Comparison of ENCODE assay signal across 12 cellular contexts in the genomic region with DNA sequence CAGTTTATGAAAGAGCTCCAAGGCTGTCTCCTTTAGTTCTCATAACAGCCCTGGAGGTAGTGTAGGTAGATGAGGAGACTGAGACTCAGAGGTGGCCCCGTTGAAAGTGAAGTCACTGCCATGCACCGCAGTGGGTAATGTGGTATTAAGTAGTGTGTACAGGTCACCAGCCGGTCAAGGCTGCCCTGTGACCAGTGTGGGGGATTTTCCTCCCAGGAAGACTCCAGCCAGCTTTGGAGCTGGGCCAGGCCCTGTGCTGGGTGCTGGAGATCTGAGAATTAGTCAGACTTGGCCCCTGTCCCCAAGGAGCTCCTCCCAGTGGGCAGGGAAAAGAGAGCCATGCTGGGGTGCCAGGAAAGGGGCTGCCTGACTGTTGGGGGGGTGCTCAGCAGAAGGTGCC. TPM values are rescaled to one million over a fixed set of nuclear protein-coding genes. Genes with fewer than 3 reads are reported as not detected.
DNase-seq lines count a peak whose midpoint lies in the region; ATAC-seq, FAIRE-seq and TF ChIP-seq lines count a peak whose summit lies in the region.
"Had no signal": no experiment of that assay in that cellular context is flagged by ENCODE, and none has a peak within 500 bp of the region (broad histone marks: within the 10 kb centered on the region; RNA-seq: fewer than 3 reads in every experiment).

No MANE protein-coding gene starts in this region.

- peaks cover 6% of the 10 kb centered on the region for H3K27me3 Mint-ChIP-seq in astrocyte (ENCODE audit: low read depth, unreplicated experiment)
- H3K27me3 Mint-ChIP-seq: natural killer cell treated with Interleukin-12 subunit alpha and Interleukin-12 subunit beta and Interleukin-15 and Interleukin-18, amount 100 ng/mL, for 72 hours had no signal

- no peaks in the 10 kb centered on the region for H3K79me2 ChIP-seq in astrocyte (ENCODE audit: insufficient read depth, low read length)

- no peak for TF ChIP-seq EP300 in transverse colon (IDR thresholded peaks at IDR 0.05; ENCODE audit: low read depth)

- DNase-seq in NCI-H1092 treated with DMSO at 0.1 percent for 48 hours (lab: John Stamatoyannopoulos, UW) = peak; percentile 56
- DNase-seq in NCI-H1092 (lab: John Stamatoyannopoulos, UW) = no peak
- DNase-seq in astrocyte (ENCODE audit: low read depth) = peak; percentile 92
- DNase-seq in kidney glomerular epithelial cell (lab: John Stamatoyannopoulos, UW) = peak; percentile 85
- peak; percentile 69 for DNase-seq in transverse colon
- DNase-seq in NCI-H1436 treated with DMSO at 0.1 percent for 48 hours (lab: John Stamatoyannopoulos, UW) = no peak
- no peak for DNase-seq in NCI-H1417 treated with DMSO at 0.1 percent for 48 hours (lab: John Stamatoyannopoulos, UW)
- DNase-seq: effector memory CD4-positive, alpha-beta T cell; NCI-H748 treated with DMSO at 0.1 percent for 48 hours had no signal

- peaks cover 4% of the 10 kb centered on the region for H3K36me3 Mint-ChIP-seq in astrocyte (ENCODE audit: low read depth, unreplicated experiment)
- H3K36me3 Mint-ChIP-seq: natural killer cell treated with Interleukin-12 subunit alpha and Interleukin-12 subunit beta and Interleukin-15 and Interleukin-18, amount 100 ng/mL, for 72 hours had no signal

- peaks cover 18% of the 10 kb centered on the region for H3K4me1 Mint-ChIP-seq in astrocyte (ENCODE audit: low read depth, unreplicated experiment)

- WGBS in transverse colon (ENCODE audit: low coverage in 1 of 2), 2 donors = 33% methylated on average over 3 of the region's 3 CpGs; no CpG with 5 or more reads in 1 of the 2 donors

- no peak overlapping the region for H3K4me3 Mint-ChIP-seq in astrocyte (ENCODE audit: unreplicated experiment)
- H3K4me3 Mint-ChIP-seq: natural killer cell treated with Interleukin-12 subunit alpha and Interleukin-12 subunit beta and Interleukin-15 and Interleukin-18, amount 100 ng/mL, for 72 hours had no signal

- no peak overlapping the region for H2AFZ ChIP-seq in astrocyte (ENCODE audit: low read depth, low read length)

- H3K4me3 ChIP-seq in astrocyte (ENCODE audit: insufficient read depth, low read depth, low read length) = no peak overlapping the region
- no peak overlapping the region for H3K4me3 ChIP-seq in transverse colon

- peaks cover 46% of the 10 kb centered on the region for H3K4me1 ChIP-seq in astrocyte (ENCODE audit: insufficient read depth, low read length)
- H3K4me1 ChIP-seq in transverse colon = peaks cover 20 to 54% (median 40%) of the 10 kb centered on the region in 4 donors

- peak overlapping the region; percentile 38 for H3K9ac ChIP-seq in astrocyte (ENCODE audit: low read length)

- H3K27ac Mint-ChIP-seq in astrocyte (ENCODE audit: unreplicated experiment) = no peak overlapping the region
- H3K27ac Mint-ChIP-seq: natural killer cell treated with Interleukin-12 subunit alpha and Interleukin-12 subunit beta and Interleukin-15 and Interleukin-18, amount 100 ng/mL, for 72 hours had no signal

- no peak for TF ChIP-seq POLR2A in transverse colon (IDR thresholded peaks at IDR 0.05)

- ATAC-seq in GM19023 (IDR thresholded peaks at IDR 0.05; ENCODE audit: unreplicated experiment) = no peak
- ATAC-seq: natural killer cell treated with Interleukin-12 subunit alpha and Interleukin-12 subunit beta and Interleukin-15 and Interleukin-18, amount 100 ng/mL, for 72 hours had no signal

- H3K4me2 ChIP-seq in astrocyte (ENCODE audit: low read length) = peak overlapping the region; percentile 76

- FAIRE-seq in astrocyte (lab: Jason Lieb, UNC) = peak; percentile 41
- FAIRE-seq: A204.1 had no signal

- in situ Hi-C loops in transverse colon (cut with MboI; ENCODE audit: low pct_ligation_motif_present in 1 of 4, low pct_unique_long_range_greater_than_20kb in 1 of 4, low sequenced_read_pairs in 3 of 4) = no loop called here

- H3K27me3 ChIP-seq in astrocyte (ENCODE audit: insufficient read depth, low read length) (no peaks in the 10 kb centered on the region), transverse colon (no peaks in the 10 kb centered on the region)

- intact Hi-C loops in transverse colon (cut with DNase I; ENCODE audit: low total_unique reads) = no loop called here

- no peaks in the 10 kb centered on the region for H3K9me3 Mint-ChIP-seq in astrocyte (ENCODE audit: unreplicated experiment)
- H3K9me3 Mint-ChIP-seq: natural killer cell treated with Interleukin-12 subunit alpha and Interleukin-12 subunit beta and Interleukin-15 and Interleukin-18, amount 100 ng/mL, for 72 hours had no signal

- H3K27ac ChIP-seq in astrocyte (ENCODE audit: low read depth, low read length) (no peak overlapping the region), transverse colon (peak overlapping the region; percentile 34 to 59 (median 53))

- H3K36me3 ChIP-seq in astrocyte (ENCODE audit: insufficient read depth, low read length) = no peaks in the 10 kb centered on the region
- no peaks in the 10 kb centered on the region for H3K36me3 ChIP-seq in transverse colon

- H3K9me3 ChIP-seq in astrocyte (ENCODE audit: insufficient read depth, low read depth, low read length) (no peaks in the 10 kb centered on the region), transverse colon (no peaks in the 10 kb centered on the region)

- peaks cover 25% of the 10 kb centered on the region for H4K20me1 ChIP-seq in astrocyte (ENCODE audit: insufficient read depth, low read length)

- TF ChIP-seq CTCF in astrocyte (IDR thresholded peaks at IDR 0.05; ENCODE audit: insufficient read depth, low read depth, low read length) = no peak
- no peak for TF ChIP-seq CTCF in transverse colon (IDR thresholded peaks at IDR 0.05)

RNA-seq across cellular contexts. Expression of a gene that starts 5.3 kb away (rescaled TPM):
- total RNA-seq in astrocyte (0.67 and 1.3 TPM in 2 replicates), transverse colon (100 to 1,000 TPM in 1 of 4 donors, 10 to 100 TPM in 3; 16.0 to 126 (median 49.4) TPM)
- total RNA-seq: natural killer cell treated with Interleukin-12 subunit alpha and Interleukin-12 subunit beta and Interleukin-15 and Interleukin-18, amount 100 ng/mL, for 72 hours had no signal

RNA-seq across cellular contexts. Expression of a gene that starts 20.1 kb away (rescaled TPM):
- total RNA-seq in astrocyte = 0.16 TPM in 1 of 2 replicates, not detected in the other
- 10 to 100 TPM in 1 of 4 donors, 1 to 10 TPM in 3; 4.6 to 11.2 (median 5.5) TPM for total RNA-seq in transverse colon

RNA-seq across cellular contexts. Expression of a gene that starts 41.2 kb away (rescaled TPM):
- total RNA-seq in astrocyte (13.1 and 17.4 TPM in 2 replicates), transverse colon (100 to 1,000 TPM; 210 to 290 (median 214) TPM)

Comparison
In these comparisons a context has a peak if more than half of its experiments do, and no peak if none do; other contexts are left out.
1. DNase-seq: peak in NCI-H1092 treated with DMSO at 0.1 percent for 48 hours (single experiment), astrocyte (single experiment), kidney glomerular epithelial cell (single experiment) and transverse colon (single experiment); none in NCI-H1092 (single experiment), NCI-H1436 treated with DMSO at 0.1 percent for 48 hours (single experiment) and NCI-H1417 treated with DMSO at 0.1 percent for 48 hours (single experiment).
2. RNA of a gene that starts 41.2 kb away (total RNA-seq): 210 to 290 TPM in transverse colon; 13.1 to 17.4 TPM in astrocyte; every median in the first group is over 10 times any median in the second.